Comparison of ENCODE assay signal across 1 cellular context in the genomic region with DNA sequence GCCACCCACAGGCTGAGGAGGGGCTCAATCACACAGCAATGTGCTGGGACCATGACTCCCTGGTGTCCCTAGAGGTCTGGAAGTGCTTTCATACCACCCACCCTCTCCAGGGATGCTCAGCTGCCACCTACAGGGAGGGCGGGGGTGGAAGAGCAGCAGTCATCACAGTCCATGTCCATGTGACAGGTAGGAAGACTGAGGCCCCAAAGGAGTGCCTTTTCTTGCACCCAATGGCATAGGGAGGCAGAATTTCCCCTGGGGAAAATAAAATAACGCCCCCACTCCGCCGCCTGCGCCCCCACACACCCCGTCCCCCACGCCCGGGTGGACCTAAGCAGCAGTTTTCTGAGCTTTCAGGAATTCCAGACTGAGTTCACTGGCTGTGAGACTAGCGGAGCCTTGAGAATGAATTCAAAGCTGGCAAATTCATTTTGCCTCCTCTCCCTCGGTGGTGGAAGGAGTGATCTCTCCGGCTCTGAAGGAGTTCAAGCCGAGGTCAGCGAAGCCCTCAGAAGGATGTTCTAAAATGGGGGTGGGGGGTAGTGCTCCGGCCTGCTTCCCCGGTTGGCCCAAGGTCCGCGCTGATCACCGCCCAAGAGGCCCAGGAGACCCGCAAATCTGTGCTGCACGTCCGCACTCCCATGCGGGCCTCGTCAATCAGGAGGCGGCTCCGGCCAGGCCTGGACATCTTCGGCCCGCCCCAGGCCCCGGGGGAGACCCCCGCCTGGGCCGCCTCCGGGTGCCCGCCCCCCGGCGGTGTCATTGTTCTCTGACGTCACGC.
TF ChIP-seq lines count a peak whose summit lies in the region.

No MANE protein-coding gene starts in this region.

TF ChIP-seq in H1, 55 proteins besides CTCF, POLR2A, EP300 and RAD21 (continued from another document):
- TF ChIP-seq POLR2AphosphoS5 (IDR thresholded peaks at IDR 0.05; ENCODE audit: low read depth, low read length) (no peak), HDAC2 (IDR thresholded peaks at IDR 0.05; ENCODE audit: borderline replicate concordance in 1 of 2, low read depth in 2 of 2, low read length in 2 of 2) (peak in 1 of 2 experiments; percentile 42; a peak in 1 of 4 replicates), CREB1 (IDR thresholded peaks at IDR 0.05) (peak; percentile 73), RBBP5 (IDR thresholded peaks at IDR 0.05; ENCODE audit: borderline replicate concordance, low read depth, low read length) (0 out of 2 replicates have a peak, but pooled peaks have one; percentile 55), TCF12 (IDR thresholded peaks at IDR 0.05; ENCODE audit: low read depth, low read length) (no peak), EZH2 (IDR thresholded peaks at IDR 0.05; ENCODE audit: low read depth, low read length, severe bottlenecking) (peak; percentile 14), ZNF274 (IDR thresholded peaks at IDR 0.05; ENCODE audit: borderline replicate concordance, extremely low read depth, low read length) (no peak), CBX8 (IDR thresholded peaks at IDR 0.05; ENCODE audit: borderline replicate concordance, low read depth, low read length) (no peak)
